Comparison of ENCODE assay signal across 8 cellular contexts in genomic region chr10:26881600-26882331, GRCh38. TPM values are rescaled to one million over a fixed set of nuclear protein-coding genes. Genes with fewer than 3 reads are reported as not detected.
A peak's percentile ranks its signal among the peaks of the same experiment; 100 is the strongest.
DNase-seq lines count a peak whose midpoint lies in the region; ATAC-seq and TF ChIP-seq lines count a peak whose summit lies in the region.

No MANE protein-coding gene starts in this region.

- DNase-seq in DMS114 treated with DMSO at 0.1 percent for 48 hours (lab: John Stamatoyannopoulos, UW; ENCODE audit: unreplicated experiment) (peak; percentile 80), NB4 (ENCODE audit: low read depth) (peak; percentile 43), fibroblast of pulmonary artery (ENCODE audit: low read depth) (peak; percentile 84), neuronal stem cell (ENCODE audit: low spot score) (peak; percentile 60)

- H3K4me2 ChIP-seq in neuronal stem cell (ENCODE audit: insufficient read depth, low read length, poor library complexity, severe bottlenecking) = no peak overlapping the region

- H2AFZ ChIP-seq in neuronal stem cell (ENCODE audit: low read length) = peak overlapping the region; percentile 28

- H2AK5ac ChIP-seq in neuronal stem cell (ENCODE audit: low read depth, low read length) = no peak overlapping the region

- H3K27me3 ChIP-seq in neuronal stem cell (ENCODE audit: control insufficient read depth in 3 of 3, insufficient read depth in 3 of 3, low read depth in 1 of 3, low read length in 3 of 3) = no peaks in the 10 kb centered on the region

- WGBS in neuronal stem cell (ENCODE audit: extremely low coverage in 2 of 2, insufficient read length in 2 of 2, insufficient replicate concordance in 1 of 2), 2 donors = no CpG with 5 or more reads among the region's 10 CpGs

- no peaks in the 10 kb centered on the region for H3K79me1 ChIP-seq in neuronal stem cell (ENCODE audit: low read depth, low read length)

- no peak overlapping the region for H3K23ac ChIP-seq in neuronal stem cell (ENCODE audit: low read depth, low read length, poor library complexity)

- TF ChIP-seq CTCF in NB4 (IDR thresholded peaks at IDR 0.05; ENCODE audit: low read depth, low read length) (peak; percentile 52), fibroblast of pulmonary artery (IDR thresholded peaks at IDR 0.05; ENCODE audit: low read length, missing control alignments) (peak; percentile 86)

- H3K18ac ChIP-seq in neuronal stem cell (ENCODE audit: low read length) = no peak overlapping the region

- no peak overlapping the region for H2BK15ac ChIP-seq in neuronal stem cell (ENCODE audit: low read length)

- no peak overlapping the region for H3K27ac ChIP-seq in neuronal stem cell (replicated peaks; ENCODE audit: low read length)

- H3K4ac ChIP-seq in neuronal stem cell (ENCODE audit: low read length) = no peak overlapping the region

- H3K4me1 ChIP-seq in neuronal stem cell (ENCODE audit: control insufficient read depth in 2 of 2, insufficient read depth in 1 of 2, low read depth in 1 of 2, low read length in 2 of 2) = no peaks in the 10 kb centered on the region

- no peak for TF ChIP-seq POLR2A in NB4 (IDR thresholded peaks at IDR 0.05; ENCODE audit: extremely low read depth, insufficient read length)

- no peak overlapping the region for H4K91ac ChIP-seq in neuronal stem cell (ENCODE audit: low read depth, low read length, poor library complexity)

- peak; percentile 71 for ATAC-seq in GM19467 (IDR thresholded peaks at IDR 0.05; ENCODE audit: unreplicated experiment)
- ATAC-seq in SK-N-SH treated with all-trans-retinoic acid at 6 μM for 48 hours = peak; percentile 98
- ATAC-seq in GM19397 (IDR thresholded peaks at IDR 0.05; ENCODE audit: unreplicated experiment) = no peak
- no peak for ATAC-seq in GM21737 (IDR thresholded peaks at IDR 0.05; ENCODE audit: unreplicated experiment)

- H2BK12ac ChIP-seq in neuronal stem cell (ENCODE audit: low read length) = no peak overlapping the region

- no peak overlapping the region for H3K9ac ChIP-seq in neuronal stem cell (ENCODE audit: low read depth, low read length, poor library complexity)

- H3K4me3 ChIP-seq in NB4 (ENCODE audit: low read depth, low read length) = no peak overlapping the region
- no peak overlapping the region for H3K4me3 ChIP-seq in fibroblast of pulmonary artery (replicated peaks; ENCODE audit: low read depth, low read length)
- no peak overlapping the region for H3K4me3 ChIP-seq in neuronal stem cell (ENCODE audit: low read length in 2 of 2)

- no peak overlapping the region for H2BK120ac ChIP-seq in neuronal stem cell (ENCODE audit: low read depth, low read length)

- no peak overlapping the region for H4K8ac ChIP-seq in neuronal stem cell (ENCODE audit: low read depth, low read length)

- no peak overlapping the region for H3K14ac ChIP-seq in neuronal stem cell (ENCODE audit: low read length)

- H3K36me3 ChIP-seq in neuronal stem cell (replicated peaks in 1 of 2; ENCODE audit: control insufficient read depth in 2 of 2, insufficient read depth in 2 of 2, low read length in 2 of 2) = no peaks in the 10 kb centered on the region

- H2BK5ac ChIP-seq in neuronal stem cell (ENCODE audit: low read length) = no peak overlapping the region

- no peaks in the 10 kb centered on the region for H3K9me3 ChIP-seq in neuronal stem cell (replicated peaks in 1 of 2; ENCODE audit: control insufficient read depth in 2 of 2, insufficient read depth in 1 of 2, low read depth in 1 of 2, low read length in 2 of 2)

TF ChIP-seq in SK-N-SH treated with all-trans-retinoic acid at 6 μM for 48 hours, 23 proteins besides CTCF, POLR2A, EP300 and RAD21:
- TF ChIP-seq TCF4 (CRISPR knock-in tag; IDR thresholded peaks at IDR 0.05; ENCODE audit: borderline replicate concordance) (no peak), ZNF565 (CRISPR knock-in tag; conservative IDR thresholded peaks at IDR 0.05; ENCODE audit: low read depth) (no peak)

RNA-seq across cellular contexts. Expression of gene ABI1, which starts 21.0 kb away (rescaled TPM):
- polyA plus RNA-seq in neuronal stem cell (2013, experiment 1 of 2) = 26.7 TPM
- polyA plus RNA-seq in neuronal stem cell (2013, experiment 2 of 2) = 26.6 TPM

Comparison
In these comparisons a context has a peak if more than half of its experiments do, and no peak if none do; other contexts are left out.
1. ATAC-seq: peak in GM19467 (single experiment) and SK-N-SH treated with all-trans-retinoic acid at 6 μM for 48 hours (single experiment); none in GM19397 (single experiment) and GM21737 (single experiment).
2. Peak in every context shown above with its lines, with median percentiles within 50 percentile points of each other: DNase-seq.